1 cellular context compared by ENCODE assay signal in the genomic region with DNA sequence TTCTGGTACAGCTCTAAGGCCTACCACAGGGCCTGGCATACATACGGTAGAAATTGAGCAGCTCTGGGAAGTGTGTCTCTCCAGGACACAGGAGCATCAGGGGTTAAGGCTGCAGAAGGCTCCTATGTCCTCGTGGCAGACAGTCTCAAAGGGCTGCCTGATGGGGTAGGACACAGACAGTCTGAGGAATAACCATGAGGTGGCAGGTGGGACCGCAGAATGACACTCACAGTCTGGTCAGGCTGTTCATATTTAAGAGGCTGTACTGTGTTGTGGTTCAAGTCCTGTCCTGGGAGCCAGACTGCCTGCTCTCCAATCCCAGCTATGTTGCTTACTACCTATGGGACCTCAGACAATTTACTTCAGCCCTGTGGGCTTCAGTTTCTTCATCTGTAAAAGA.
TF ChIP-seq lines count a peak whose summit lies in the region.

No MANE protein-coding gene starts in this region.

TF ChIP-seq in IMR-90, 13 proteins besides CTCF, POLR2A, EP300 and RAD21 (continued from another document):
- TF ChIP-seq, protein P1, sequence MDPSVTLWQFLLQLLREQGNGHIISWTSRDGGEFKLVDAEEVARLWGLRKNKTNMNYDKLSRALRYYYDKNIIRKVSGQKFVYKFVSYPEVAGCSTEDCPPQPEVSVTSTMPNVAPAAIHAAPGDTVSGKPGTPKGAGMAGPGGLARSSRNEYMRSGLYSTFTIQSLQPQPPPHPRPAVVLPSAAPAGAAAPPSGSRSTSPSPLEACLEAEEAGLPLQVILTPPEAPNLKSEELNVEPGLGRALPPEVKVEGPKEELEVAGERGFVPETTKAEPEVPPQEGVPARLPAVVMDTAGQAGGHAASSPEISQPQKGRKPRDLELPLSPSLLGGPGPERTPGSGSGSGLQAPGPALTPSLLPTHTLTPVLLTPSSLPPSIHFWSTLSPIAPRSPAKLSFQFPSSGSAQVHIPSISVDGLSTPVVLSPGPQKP (IDR thresholded peaks at IDR 0.05; ENCODE audit: borderline replicate concordance, low read depth, low read length) = no peak
- TF ChIP-seq FOS (IDR thresholded peaks at IDR 0.05; ENCODE audit: low read depth, low read length) (no peak), CHD1 (IDR thresholded peaks at IDR 0.05; ENCODE audit: low read depth, low read length) (no peak), SMC3 (IDR thresholded peaks at IDR 0.05; ENCODE audit: low read depth, low read length) (no peak)
